7 cellular contexts compared by ENCODE assay signal in genomic region chr2:63578767-63579166, GRCh38.
"Had no signal": no experiment of that assay in that cellular context is flagged by ENCODE, and none has a peak within 500 bp of the region (broad histone marks: within the 10 kb centered on the region; RNA-seq: fewer than 3 reads in every experiment).

No MANE protein-coding gene starts in this region.

- ATAC-seq: K562 had no signal

- H3K4me3 ChIP-seq: K562 had no signal

- FAIRE-seq: K562 had no signal

- DNase-seq: GOT3, H7, HCEC 1CT, IMR-90, KG1 had no signal

- H3K27ac ChIP-seq: HL-60 had no signal
